ENCODE assay signal across 16 cellular contexts in the genomic region with DNA sequence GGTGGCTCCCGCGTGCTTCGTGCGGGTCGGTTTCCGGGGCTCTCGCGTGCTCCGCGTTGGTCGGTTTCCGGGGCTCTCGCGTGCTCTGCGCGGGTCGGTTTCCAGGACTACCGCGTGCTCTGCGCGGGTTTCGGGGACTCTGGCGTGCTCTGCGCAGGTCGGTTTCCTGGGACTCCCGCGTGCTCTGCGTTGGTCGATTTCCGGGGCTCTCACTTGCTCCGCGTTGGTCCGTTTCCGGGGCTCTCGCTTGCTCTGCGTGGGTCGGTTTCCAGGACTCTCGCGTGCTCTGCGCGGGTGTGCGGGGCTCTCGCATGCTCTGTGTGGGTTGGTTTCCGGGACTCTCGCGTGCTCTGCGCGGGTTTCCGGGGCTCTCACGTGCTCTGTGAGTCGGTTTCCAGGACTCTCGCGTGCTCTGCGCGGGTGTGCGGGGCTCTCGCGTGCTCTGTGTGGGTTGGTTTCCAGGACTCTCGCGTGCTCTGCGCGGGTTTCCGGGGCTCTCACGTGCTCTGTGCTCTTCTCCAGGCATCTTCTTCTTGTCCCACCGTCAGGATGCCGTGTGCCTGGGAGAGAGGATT.
DNase-seq lines count a peak whose midpoint lies in the region; TF ChIP-seq lines count a peak whose summit lies in the region.
"Had no signal": no experiment of that assay in that cellular context is flagged by ENCODE, and none has a peak within 500 bp of the region (broad histone marks: within the 10 kb centered on the region; RNA-seq: fewer than 3 reads in every experiment).

No MANE protein-coding gene starts in this region.

- TF ChIP-seq CTCF in chondrocyte (IDR thresholded peaks at IDR 0.05) (no peak), prostate gland (IDR thresholded peaks at IDR 0.05) (no peak)

- H2BK15ac ChIP-seq in neuronal stem cell (ENCODE audit: low read length): peak overlapping the region; percentile 67

- peaks cover 26% of the 10 kb centered on the region for H3K4me1 Mint-ChIP-seq in chondrocyte (ENCODE audit: low read depth)

- no peak overlapping the region for H3K14ac ChIP-seq in neuronal stem cell (ENCODE audit: low read length)

- H3K4me3 ChIP-seq in BLaER1: no peak overlapping the region
- H3K4me3 ChIP-seq in neuronal stem cell (ENCODE audit: low read length in 2 of 2): no peak overlapping the region
- H3K4me3 ChIP-seq in prostate gland: no peak overlapping the region
- H3K4me3 ChIP-seq: GM12878, GM23248, HAP-1 had no signal

- DNase-seq in chondrocyte (ENCODE audit: low spot score) (peak; percentile 92), neuronal stem cell (ENCODE audit: low spot score) (no peak), OCI-M1 (lab: John Stamatoyannopoulos, UW) (no peak), prostate gland (ENCODE audit: low spot score) (no peak), midbrain (lab: John Stamatoyannopoulos, UW) (no peak)
- DNase-seq: ACHN; CD8-positive, alpha-beta T cell; COR-L47; DMS 273 treated with DMSO at 0.1 percent for 48 hours; DMS53; DND-41; EL; GM23248 had no signal

- H3K4ac ChIP-seq in neuronal stem cell (ENCODE audit: low read length): no peak overlapping the region

- no peak overlapping the region for H2BK5ac ChIP-seq in neuronal stem cell (ENCODE audit: low read length)

- 0 out of 2 replicates have a peak, but pooled peaks cover under 1% of the 10 kb centered on the region for H3K36me3 ChIP-seq in BLaER1
- no peaks in the 10 kb centered on the region for H3K36me3 ChIP-seq in neuronal stem cell (replicated peaks in 1 of 2; ENCODE audit: control insufficient read depth in 2 of 2, insufficient read depth in 2 of 2, low read length in 2 of 2)
- no peaks in the 10 kb centered on the region for H3K36me3 ChIP-seq in prostate gland
- H3K36me3 ChIP-seq: HAP-1 had no signal

- no peak overlapping the region for H4K91ac ChIP-seq in neuronal stem cell (ENCODE audit: low read depth, low read length, poor library complexity)

- H4K8ac ChIP-seq in neuronal stem cell (ENCODE audit: low read depth, low read length): no peak overlapping the region

- H3K27ac ChIP-seq in BLaER1 (no peak overlapping the region), neuronal stem cell (replicated peaks; ENCODE audit: low read length) (no peak overlapping the region), prostate gland (no peak overlapping the region)
- H3K27ac ChIP-seq: GM23248 had no signal

- H2AFZ ChIP-seq in neuronal stem cell (ENCODE audit: low read length): no peak overlapping the region
- H2AFZ ChIP-seq: GM23248 had no signal

- intact Hi-C loops in prostate gland (cut with DNase I): no loop called here

- H3K4me1 ChIP-seq in BLaER1 (peaks cover 95% of the 10 kb centered on the region), neuronal stem cell (ENCODE audit: control insufficient read depth in 2 of 2, insufficient read depth in 1 of 2, low read depth in 1 of 2, low read length in 2 of 2) (peaks cover 0 to 4% of the 10 kb centered on the region in 2 donors), prostate gland (replicated peaks) (peaks cover 3% of the 10 kb centered on the region)
- H3K4me1 ChIP-seq: HAP-1 had no signal

- no peak overlapping the region for H2BK12ac ChIP-seq in neuronal stem cell (ENCODE audit: low read length)

- peak overlapping the region; percentile 72; the same call in 1 of the 2 replicates for H3K4me2 ChIP-seq in BLaER1
- H3K4me2 ChIP-seq in neuronal stem cell (ENCODE audit: insufficient read depth, low read length, poor library complexity, severe bottlenecking): no peak overlapping the region

- no peak overlapping the region for H3K9ac ChIP-seq in BLaER1
- H3K9ac ChIP-seq in neuronal stem cell (ENCODE audit: low read depth, low read length, poor library complexity): no peak overlapping the region
- H3K9ac ChIP-seq: GM23248 had no signal

- H3K9me3 ChIP-seq in BLaER1 (peaks cover 14% of the 10 kb centered on the region), neuronal stem cell (replicated peaks in 1 of 2; ENCODE audit: control insufficient read depth in 2 of 2, insufficient read depth in 1 of 2, low read depth in 1 of 2, low read length in 2 of 2) (peaks cover 1 to 4% of the 10 kb centered on the region in 2 donors), prostate gland (no peaks in the 10 kb centered on the region)
- H3K9me3 ChIP-seq: HAP-1 had no signal

- H4K20me1 ChIP-seq in BLaER1: no peaks in the 10 kb centered on the region

- H3K36me3 Mint-ChIP-seq in chondrocyte (ENCODE audit: low read depth): no peaks in the 10 kb centered on the region
- H3K36me3 Mint-ChIP-seq: CD8-positive, alpha-beta T cell had no signal

- peak overlapping the region; percentile 86 for H2AK5ac ChIP-seq in neuronal stem cell (ENCODE audit: low read depth, low read length)

- H3K79me1 ChIP-seq in neuronal stem cell (ENCODE audit: low read depth, low read length): peaks cover 2% of the 10 kb centered on the region

- H3K4me3 Mint-ChIP-seq in chondrocyte (ENCODE audit: unreplicated experiment): no peak overlapping the region
- H3K4me3 Mint-ChIP-seq: CD8-positive, alpha-beta T cell had no signal

- H3K9me3 Mint-ChIP-seq in chondrocyte (ENCODE audit: low read depth): no peaks in the 10 kb centered on the region
- H3K9me3 Mint-ChIP-seq: CD8-positive, alpha-beta T cell had no signal

- H3K27me3 ChIP-seq in BLaER1 (no peaks in the 10 kb centered on the region), neuronal stem cell (ENCODE audit: control insufficient read depth in 3 of 3, insufficient read depth in 3 of 3, low read depth in 1 of 3, low read length in 3 of 3) (peaks cover 0 to 10% (median 0%) of the 10 kb centered on the region in 3 experiments), prostate gland (replicated peaks; ENCODE audit: insufficient read depth) (no peaks in the 10 kb centered on the region)

- no peak overlapping the region for H3K27ac Mint-ChIP-seq in chondrocyte (ENCODE audit: unreplicated experiment)
- H3K27ac Mint-ChIP-seq: CD8-positive, alpha-beta T cell had no signal

- H3K27me3 Mint-ChIP-seq in chondrocyte (ENCODE audit: low read depth): peaks cover 11% of the 10 kb centered on the region

- H3K18ac ChIP-seq in neuronal stem cell (ENCODE audit: low read length): peak overlapping the region; percentile 44

- TF ChIP-seq POLR2A in prostate gland (IDR thresholded peaks at IDR 0.05): no peak

- H3K23ac ChIP-seq in neuronal stem cell (ENCODE audit: low read depth, low read length, poor library complexity): no peak overlapping the region

- H2BK120ac ChIP-seq in neuronal stem cell (ENCODE audit: low read depth, low read length): no peak overlapping the region

- WGBS in neuronal stem cell (ENCODE audit: extremely low coverage in 2 of 2, insufficient read length in 2 of 2, insufficient replicate concordance in 1 of 2), 2 donors: no CpG with 5 or more reads among the region's 66 CpGs
- 94% methylated on average over 66 of the region's 66 CpGs for WGBS in prostate gland
